In genomic region chr1:183025782-183026774, GRCh38 we compare ENCODE assay signal across 9 cellular contexts. TPM values are rescaled to one million over a fixed set of nuclear protein-coding genes. Genes with fewer than 3 reads are reported as not detected.
DNase-seq lines count a peak whose midpoint lies in the region; ATAC-seq and TF ChIP-seq lines count a peak whose summit lies in the region.
"Had no signal": no experiment of that assay in that cellular context is flagged by ENCODE, and none has a peak within 500 bp of the region (broad histone marks: within the 10 kb centered on the region; RNA-seq: fewer than 3 reads in every experiment).

No MANE protein-coding gene starts in this region.

- intact Hi-C loops in OCI-LY7 (cut with micrococcal nuclease; ENCODE audit: unreplicated experiment) = loop anchor here (2.0 to 10.0 kb wide), 5 partner anchors 23 to 609 kb away; partner anchors contain the start of genes ARPC5 and SMG7

- H3F3A ChIP-seq in GM23338 (replicated peaks; ENCODE audit: low read depth) = peaks cover 4% of the 10 kb centered on the region; the same call in 1 of the 2 replicates

- ATAC-seq in GM23338 (no peak), HG02885 (IDR thresholded peaks at IDR 0.05; ENCODE audit: poor library complexity, unreplicated experiment) (no peak), HG03280 (IDR thresholded peaks at IDR 0.05; ENCODE audit: unreplicated experiment) (no peak)

- H3K27me3 ChIP-seq in GM23338 (ENCODE audit: insufficient read depth) = peaks cover 13% of the 10 kb centered on the region
- no peaks in the 10 kb centered on the region for H3K27me3 ChIP-seq in subcutaneous abdominal adipose tissue (ENCODE audit: control insufficient read depth in 5 of 5, insufficient read depth in 4 of 5, low read length in 5 of 5)

- H3K4me1 ChIP-seq in GM23338 (ENCODE audit: insufficient read depth) (peaks cover 39% of the 10 kb centered on the region), OCI-LY7 (ENCODE audit: insufficient read depth, low read length, poor library complexity, severe bottlenecking) (peaks cover 67% of the 10 kb centered on the region), subcutaneous abdominal adipose tissue (ENCODE audit: control insufficient read depth in 5 of 5, insufficient read depth in 5 of 5, low read length in 5 of 5) (peaks cover 7 to 75% (median 64%) of the 10 kb centered on the region in 5 donors)

- TF ChIP-seq CTCF in GM23338 (conservative IDR thresholded peaks at IDR 0.05; ENCODE audit: low read depth in 2 of 2) (no peak), OCI-LY7 (conservative IDR thresholded peaks at IDR 0.05; ENCODE audit: low read length) (no peak), fibroblast of villous mesenchyme (IDR thresholded peaks at IDR 0.05; ENCODE audit: insufficient read depth, low read depth, low read length) (no peak)

- H3K9me3 ChIP-seq in OCI-LY7 (ENCODE audit: low read length) (no peaks in the 10 kb centered on the region), subcutaneous abdominal adipose tissue (ENCODE audit: control insufficient read depth in 5 of 5, low read length in 5 of 5) (no peaks in the 10 kb centered on the region)

- peak overlapping the region; percentile 89 for H3K4me3 Mint-ChIP-seq in GM23338

- no peaks in the 10 kb centered on the region for H3K9me3 Mint-ChIP-seq in GM23338

- DNase-seq in GM23338 (ENCODE audit: low spot score) (no peak), OCI-LY7 (ENCODE audit: low spot score) (no peak), fibroblast of villous mesenchyme (ENCODE audit: low read depth) (peak; percentile 44), NOMO-1 treated with dmso at 0.1 percent for 144 hours (lab: John Stamatoyannopoulos, UW; ENCODE audit: unreplicated experiment) (no peak)
- DNase-seq in NK-92 treated with Interleukin-12 subunit alpha and Interleukin-12 subunit beta, amount 100 ng/mL, for 24 hours (lab: John Stamatoyannopoulos, UW) = no peak
- DNase-seq: hippocampal formation had no signal

- H3K4me3 ChIP-seq in GM23338 = 0 out of 2 replicates have a peak overlapping the region, but pooled peaks have one; percentile 87
- H3K4me3 ChIP-seq in OCI-LY7 (ENCODE audit: low read depth, low read length, poor library complexity, severe bottlenecking) = peak overlapping the region; percentile 77
- peak overlapping the region; percentile 94 for H3K4me3 ChIP-seq in fibroblast of villous mesenchyme (ENCODE audit: low read depth, low read length)
- H3K4me3 ChIP-seq in subcutaneous abdominal adipose tissue (ENCODE audit: low read depth in 1 of 5, low read length in 5 of 5) = peak overlapping the region; percentile 91 to 96 (median 94)

- peaks cover 68% of the 10 kb centered on the region for H3K4me1 Mint-ChIP-seq in GM23338

- BruUV-seq in OCI-LY7 (replicated peaks; lab: Mats Ljungman, UMichigan) = no TSS peak

- H2AFZ ChIP-seq in GM23338 (no peak overlapping the region), OCI-LY7 (ENCODE audit: low read length) (no peak overlapping the region)

- H3K27me3 Mint-ChIP-seq in GM23338 (ENCODE audit: insufficient read depth, low read depth, poor library complexity) = peaks cover 11% of the 10 kb centered on the region

- H3K79me2 ChIP-seq in GM23338 (replicated peaks; ENCODE audit: insufficient read depth) = peaks cover 68% of the 10 kb centered on the region
- peaks cover 48% of the 10 kb centered on the region; the same call in 1 of the 2 replicates for H3K79me2 ChIP-seq in OCI-LY7 (ENCODE audit: insufficient read depth, low read depth, low read length)

- peak overlapping the region; percentile 93 for H3K4me2 ChIP-seq in GM23338
- H3K4me2 ChIP-seq in OCI-LY7 (ENCODE audit: low read length) = peak overlapping the region; percentile 88

- no peaks in the 10 kb centered on the region for H3K36me3 ChIP-seq in GM23338 (ENCODE audit: insufficient read depth)
- H3K36me3 ChIP-seq in OCI-LY7 (ENCODE audit: insufficient read depth, low read length) = peaks cover 7% of the 10 kb centered on the region
- peaks cover 0 to 5% (median 0%) of the 10 kb centered on the region in 5 donors for H3K36me3 ChIP-seq in subcutaneous abdominal adipose tissue (ENCODE audit: control insufficient read depth in 5 of 5, insufficient read depth in 5 of 5, low read length in 5 of 5)

- no peak overlapping the region for H3K27ac ChIP-seq in GM23338 (ENCODE audit: low read depth)
- H3K27ac ChIP-seq in OCI-LY7 (ENCODE audit: low read depth, low read length, poor library complexity, severe bottlenecking) = no peak overlapping the region
- H3K27ac ChIP-seq in subcutaneous abdominal adipose tissue (ENCODE audit: low read depth, low read length) = peak overlapping the region; percentile 99

- H3K27ac Mint-ChIP-seq in GM23338 = no peak overlapping the region

- peaks cover 32% of the 10 kb centered on the region for H4K20me1 ChIP-seq in GM23338 (replicated peaks; ENCODE audit: insufficient read depth)
- peaks cover 34% of the 10 kb centered on the region for H4K20me1 ChIP-seq in OCI-LY7 (ENCODE audit: insufficient read depth, low read length)

- peak overlapping the region; percentile 12 to 85 (median 83) for H3K9ac ChIP-seq in subcutaneous abdominal adipose tissue (ENCODE audit: low read length in 5 of 5)

- POLR2A ChIA-PET in OCI-LY7 (lab: Charles Lee) = interaction anchor here (0.6 to 6.0 kb wide), 9 partner anchors 8 to 103 kb away, joined by 3 to 69 read pairs (median 7); no protein-coding TSS in a partner anchor

- no peaks in the 10 kb centered on the region; the same call in 2 of the 3 replicates for H3K36me3 Mint-ChIP-seq in GM23338 (ENCODE audit: low read depth)

- CTCF ChIA-PET in OCI-LY7 (lab: Charles Lee; ENCODE audit: unreplicated experiment) = no interaction called here

- H3K9me2 ChIP-seq in GM23338 (ENCODE audit: insufficient read depth) (no peaks in the 10 kb centered on the region), OCI-LY7 (ENCODE audit: insufficient read depth, low read length) (no peaks in the 10 kb centered on the region)

TF ChIP-seq in GM23338, 12 proteins besides CTCF, POLR2A, EP300 and RAD21:
- TF ChIP-seq ZNF114 (CRISPR knock-in tag; IDR thresholded peaks at IDR 0.05) (no peak), CREB1 (CRISPR knock-in tag; IDR thresholded peaks at IDR 0.05; ENCODE audit: low read depth) (no peak), POLR2AphosphoS5 (IDR thresholded peaks at IDR 0.05; ENCODE audit: low read depth) (no peak), NANOG (IDR thresholded peaks at IDR 0.05; ENCODE audit: borderline replicate concordance) (no peak)

RNA-seq across cellular contexts. Expression of gene LAMC1, which starts 2.9 kb away (rescaled TPM):
- 111 and 116 TPM in 2 replicates for total RNA-seq in GM23338 (2014; rRNA removed; shearing (Covaris generic))
- 18.4 and 20.5 TPM in 2 replicates for polyA plus RNA-seq in GM23338 (2016; fragmentation: Nextera tagmentation; extraction: Ambion mirVana)
- total RNA-seq in OCI-LY7 (2014; rRNA removed; shearing (Covaris generic)) = 24.2 and 26.3 TPM in 2 replicates
- total RNA-seq in OCI-LY7 (2022) = 32.0 and 42.1 TPM in 2 replicates
- total RNA-seq in fibroblast of villous mesenchyme = 541 and 761 TPM in 2 replicates
